1 cellular context compared by ENCODE assay signal in genomic region chr14:68823434-68824206, GRCh38.
A peak's percentile ranks its signal among the peaks of the same experiment; 100 is the strongest.
TF ChIP-seq lines count a peak whose summit lies in the region.

No MANE protein-coding gene starts in this region.

TF ChIP-seq in HepG2, 621 proteins besides CTCF, POLR2A, EP300 and RAD21 (continued from another document and continues in another):
- TF ChIP-seq DZIP1 (CRISPR knock-in tag; IDR thresholded peaks at IDR 0.05), result no peak; the same call in 1 of the 2 replicates
- TF ChIP-seq PAF1 (CRISPR knock-in tag; IDR thresholded peaks at IDR 0.05), result no peak
- TF ChIP-seq ARID3A (IDR thresholded peaks at IDR 0.05; ENCODE audit: low read depth, low read length), result no peak
- TF ChIP-seq TBL1XR1 (IDR thresholded peaks at IDR 0.05; ENCODE audit: borderline replicate concordance, low read length, partially characterized antibody), result peak; percentile 88
- TF ChIP-seq ARNT (IDR thresholded peaks at IDR 0.05), result no peak
- TF ChIP-seq PPARG (CRISPR knock-in tag; conservative IDR thresholded peaks at IDR 0.05), result peak; percentile 97
- TF ChIP-seq ELF1 (CRISPR knock-in tag; IDR thresholded peaks at IDR 0.05), result 0 out of 2 replicates have a peak, but pooled peaks have one; percentile 35
- TF ChIP-seq GPN1 (CRISPR knock-in tag; IDR thresholded peaks at IDR 0.05; ENCODE audit: borderline replicate concordance), result no peak
- no peak for TF ChIP-seq ZNF3 (CRISPR knock-in tag; IDR thresholded peaks at IDR 0.05)
- TF ChIP-seq, protein P1, sequence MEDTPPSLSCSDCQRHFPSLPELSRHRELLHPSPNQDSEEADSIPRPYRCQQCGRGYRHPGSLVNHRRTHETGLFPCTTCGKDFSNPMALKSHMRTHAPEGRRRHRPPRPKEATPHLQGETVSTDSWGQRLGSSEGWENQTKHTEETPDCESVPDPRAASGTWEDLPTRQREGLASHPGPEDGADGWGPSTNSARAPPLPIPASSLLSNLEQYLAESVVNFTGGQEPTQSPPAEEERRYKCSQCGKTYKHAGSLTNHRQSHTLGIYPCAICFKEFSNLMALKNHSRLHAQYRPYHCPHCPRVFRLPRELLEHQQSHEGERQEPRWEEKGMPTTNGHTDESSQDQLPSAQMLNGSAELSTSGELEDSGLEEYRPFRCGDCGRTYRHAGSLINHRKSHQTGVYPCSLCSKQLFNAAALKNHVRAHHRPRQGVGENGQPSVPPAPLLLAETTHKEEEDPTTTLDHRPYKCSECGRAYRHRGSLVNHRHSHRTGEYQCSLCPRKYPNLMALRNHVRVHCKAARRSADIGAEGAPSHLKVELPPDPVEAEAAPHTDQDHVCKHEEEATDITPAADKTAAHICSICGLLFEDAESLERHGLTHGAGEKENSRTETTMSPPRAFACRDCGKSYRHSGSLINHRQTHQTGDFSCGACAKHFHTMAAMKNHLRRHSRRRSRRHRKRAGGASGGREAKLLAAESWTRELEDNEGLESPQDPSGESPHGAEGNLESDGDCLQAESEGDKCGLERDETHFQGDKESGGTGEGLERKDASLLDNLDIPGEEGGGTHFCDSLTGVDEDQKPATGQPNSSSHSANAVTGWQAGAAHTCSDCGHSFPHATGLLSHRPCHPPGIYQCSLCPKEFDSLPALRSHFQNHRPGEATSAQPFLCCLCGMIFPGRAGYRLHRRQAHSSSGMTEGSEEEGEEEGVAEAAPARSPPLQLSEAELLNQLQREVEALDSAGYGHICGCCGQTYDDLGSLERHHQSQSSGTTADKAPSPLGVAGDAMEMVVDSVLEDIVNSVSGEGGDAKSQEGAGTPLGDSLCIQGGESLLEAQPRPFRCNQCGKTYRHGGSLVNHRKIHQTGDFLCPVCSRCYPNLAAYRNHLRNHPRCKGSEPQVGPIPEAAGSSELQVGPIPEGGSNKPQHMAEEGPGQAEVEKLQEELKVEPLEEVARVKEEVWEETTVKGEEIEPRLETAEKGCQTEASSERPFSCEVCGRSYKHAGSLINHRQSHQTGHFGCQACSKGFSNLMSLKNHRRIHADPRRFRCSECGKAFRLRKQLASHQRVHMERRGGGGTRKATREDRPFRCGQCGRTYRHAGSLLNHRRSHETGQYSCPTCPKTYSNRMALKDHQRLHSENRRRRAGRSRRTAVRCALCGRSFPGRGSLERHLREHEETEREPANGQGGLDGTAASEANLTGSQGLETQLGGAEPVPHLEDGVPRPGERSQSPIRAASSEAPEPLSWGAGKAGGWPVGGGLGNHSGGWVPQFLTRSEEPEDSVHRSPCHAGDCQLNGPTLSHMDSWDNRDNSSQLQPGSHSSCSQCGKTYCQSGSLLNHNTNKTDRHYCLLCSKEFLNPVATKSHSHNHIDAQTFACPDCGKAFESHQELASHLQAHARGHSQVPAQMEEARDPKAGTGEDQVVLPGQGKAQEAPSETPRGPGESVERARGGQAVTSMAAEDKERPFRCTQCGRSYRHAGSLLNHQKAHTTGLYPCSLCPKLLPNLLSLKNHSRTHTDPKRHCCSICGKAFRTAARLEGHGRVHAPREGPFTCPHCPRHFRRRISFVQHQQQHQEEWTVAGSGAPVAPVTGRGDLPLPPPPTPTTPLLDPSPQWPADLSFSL (CRISPR knock-in tag; IDR thresholded peaks at IDR 0.05), result no peak
- peak; percentile 82 for TF ChIP-seq KDM6A (CRISPR knock-in tag; IDR thresholded peaks at IDR 0.05; ENCODE audit: low read depth)
- peak; percentile 71; the same call in 1 of the 2 replicates for TF ChIP-seq IKZF5 (CRISPR knock-in tag; IDR thresholded peaks at IDR 0.05)
- 0 out of 2 replicates have a peak, but pooled peaks have one; percentile 17 for TF ChIP-seq ZNF121 (CRISPR knock-in tag; IDR thresholded peaks at IDR 0.05)
- no peak for TF ChIP-seq KMT2A (CRISPR knock-in tag; IDR thresholded peaks at IDR 0.05)
- TF ChIP-seq, protein P2, sequence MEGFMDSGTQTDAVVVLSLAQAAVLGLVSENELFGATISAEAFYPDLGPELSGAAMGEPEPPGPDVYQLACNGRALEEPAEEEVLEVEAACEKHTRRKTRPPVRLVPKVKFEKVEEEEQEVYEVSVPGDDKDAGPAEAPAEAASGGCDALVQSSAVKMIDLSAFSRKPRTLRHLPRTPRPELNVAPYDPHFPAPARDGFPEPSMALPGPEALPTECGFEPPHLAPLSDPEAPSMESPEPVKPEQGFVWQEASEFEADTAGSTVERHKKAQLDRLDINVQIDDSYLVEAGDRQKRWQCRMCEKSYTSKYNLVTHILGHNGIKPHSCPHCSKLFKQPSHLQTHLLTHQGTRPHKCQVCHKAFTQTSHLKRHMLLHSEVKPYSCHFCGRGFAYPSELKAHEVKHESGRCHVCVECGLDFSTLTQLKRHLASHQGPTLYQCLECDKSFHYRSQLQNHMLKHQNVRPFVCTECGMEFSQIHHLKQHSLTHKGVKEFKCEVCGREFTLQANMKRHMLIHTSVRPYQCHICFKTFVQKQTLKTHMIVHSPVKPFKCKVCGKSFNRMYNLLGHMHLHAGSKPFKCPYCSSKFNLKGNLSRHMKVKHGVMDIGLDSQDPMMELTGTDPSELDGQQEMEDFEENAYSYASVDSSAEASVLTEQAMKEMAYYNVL (CRISPR knock-in tag; IDR thresholded peaks at IDR 0.05; ENCODE audit: borderline replicate concordance), result no peak
- peak; percentile 84 for TF ChIP-seq GATAD2A (CRISPR knock-in tag; IDR thresholded peaks at IDR 0.05)
- no peak for TF ChIP-seq ZNF773 (CRISPR knock-in tag; IDR thresholded peaks at IDR 0.05; ENCODE audit: borderline replicate concordance)
- TF ChIP-seq MBD4 (IDR thresholded peaks at IDR 0.05; ENCODE audit: borderline replicate concordance, low read length), result no peak
- TF ChIP-seq SETDB1 (CRISPR knock-in tag; IDR thresholded peaks at IDR 0.05; ENCODE audit: borderline replicate concordance), result no peak
- TF ChIP-seq ZSCAN12 (CRISPR knock-in tag; IDR thresholded peaks at IDR 0.05), result no peak
- TF ChIP-seq GLMP (CRISPR knock-in tag; IDR thresholded peaks at IDR 0.05; ENCODE audit: borderline replicate concordance), result no peak
- TF ChIP-seq ZNF761 (CRISPR knock-in tag; conservative IDR thresholded peaks at IDR 0.05), result no peak
- TF ChIP-seq HOXA9 (CRISPR knock-in tag; IDR thresholded peaks at IDR 0.05; ENCODE audit: borderline replicate concordance), result no peak
- TF ChIP-seq ZC3H13 (CRISPR knock-in tag; IDR thresholded peaks at IDR 0.05), result no peak
- TF ChIP-seq SNAI1 (CRISPR knock-in tag; IDR thresholded peaks at IDR 0.05; ENCODE audit: borderline replicate concordance), result no peak
- TF ChIP-seq SMARCE1 (IDR thresholded peaks at IDR 0.05; ENCODE audit: borderline replicate concordance), result no peak
- TF ChIP-seq ZNF564 (CRISPR knock-in tag; IDR thresholded peaks at IDR 0.05), result 0 out of 2 replicates have a peak, but pooled peaks have one; percentile 22
- TF ChIP-seq SOX13 (IDR thresholded peaks at IDR 0.05), result 0 out of 2 replicates have a peak, but pooled peaks have one; percentile 42
- TF ChIP-seq SOX13 (CRISPR knock-in tag; conservative IDR thresholded peaks at IDR 0.05 in 1 of 2, IDR thresholded peaks at IDR 0.05 in 1 of 2), result peak in 1 of 2 experiments; percentile 48; a peak in 1 of 4 replicates
- peak; percentile 37; the same call in 1 of the 2 replicates for TF ChIP-seq ESRRA (CRISPR knock-in tag; IDR thresholded peaks at IDR 0.05; ENCODE audit: low read depth)
- 0 out of 2 replicates have a peak, but pooled peaks have one; percentile 27 for TF ChIP-seq SAFB2 (CRISPR knock-in tag; IDR thresholded peaks at IDR 0.05; ENCODE audit: borderline replicate concordance, low read depth)
- TF ChIP-seq MEIS2 (CRISPR knock-in tag; IDR thresholded peaks at IDR 0.05), result no peak
- TF ChIP-seq, protein P3, sequence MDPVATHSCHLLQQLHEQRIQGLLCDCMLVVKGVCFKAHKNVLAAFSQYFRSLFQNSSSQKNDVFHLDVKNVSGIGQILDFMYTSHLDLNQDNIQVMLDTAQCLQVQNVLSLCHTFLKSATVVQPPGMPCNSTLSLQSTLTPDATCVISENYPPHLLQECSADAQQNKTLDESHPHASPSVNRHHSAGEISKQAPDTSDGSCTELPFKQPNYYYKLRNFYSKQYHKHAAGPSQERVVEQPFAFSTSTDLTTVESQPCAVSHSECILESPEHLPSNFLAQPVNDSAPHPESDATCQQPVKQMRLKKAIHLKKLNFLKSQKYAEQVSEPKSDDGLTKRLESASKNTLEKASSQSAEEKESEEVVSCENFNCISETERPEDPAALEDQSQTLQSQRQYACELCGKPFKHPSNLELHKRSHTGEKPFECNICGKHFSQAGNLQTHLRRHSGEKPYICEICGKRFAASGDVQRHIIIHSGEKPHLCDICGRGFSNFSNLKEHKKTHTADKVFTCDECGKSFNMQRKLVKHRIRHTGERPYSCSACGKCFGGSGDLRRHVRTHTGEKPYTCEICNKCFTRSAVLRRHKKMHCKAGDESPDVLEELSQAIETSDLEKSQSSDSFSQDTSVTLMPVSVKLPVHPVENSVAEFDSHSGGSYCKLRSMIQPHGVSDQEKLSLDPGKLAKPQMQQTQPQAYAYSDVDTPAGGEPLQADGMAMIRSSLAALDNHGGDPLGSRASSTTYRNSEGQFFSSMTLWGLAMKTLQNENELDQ (CRISPR knock-in tag; IDR thresholded peaks at IDR 0.05; ENCODE audit: borderline replicate concordance), result no peak
- 0 out of 2 replicates have a peak, but pooled peaks have one; percentile 6 for TF ChIP-seq CCDC6 (CRISPR knock-in tag; IDR thresholded peaks at IDR 0.05)
- peak; percentile 96 for TF ChIP-seq HNF1B (CRISPR knock-in tag; IDR thresholded peaks at IDR 0.05)
- TF ChIP-seq ZNF777 (CRISPR knock-in tag; IDR thresholded peaks at IDR 0.05), result no peak
- TF ChIP-seq, protein P4, sequence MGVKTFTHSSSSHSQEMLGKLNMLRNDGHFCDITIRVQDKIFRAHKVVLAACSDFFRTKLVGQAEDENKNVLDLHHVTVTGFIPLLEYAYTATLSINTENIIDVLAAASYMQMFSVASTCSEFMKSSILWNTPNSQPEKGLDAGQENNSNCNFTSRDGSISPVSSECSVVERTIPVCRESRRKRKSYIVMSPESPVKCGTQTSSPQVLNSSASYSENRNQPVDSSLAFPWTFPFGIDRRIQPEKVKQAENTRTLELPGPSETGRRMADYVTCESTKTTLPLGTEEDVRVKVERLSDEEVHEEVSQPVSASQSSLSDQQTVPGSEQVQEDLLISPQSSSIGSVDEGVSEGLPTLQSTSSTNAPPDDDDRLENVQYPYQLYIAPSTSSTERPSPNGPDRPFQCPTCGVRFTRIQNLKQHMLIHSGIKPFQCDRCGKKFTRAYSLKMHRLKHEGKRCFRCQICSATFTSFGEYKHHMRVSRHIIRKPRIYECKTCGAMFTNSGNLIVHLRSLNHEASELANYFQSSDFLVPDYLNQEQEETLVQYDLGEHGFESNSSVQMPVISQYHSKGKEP (CRISPR knock-in tag; IDR thresholded peaks at IDR 0.05), result no peak
- no peak for TF ChIP-seq RAD51 (IDR thresholded peaks at IDR 0.05; ENCODE audit: borderline replicate concordance)
- TF ChIP-seq NPAS2 (CRISPR knock-in tag; IDR thresholded peaks at IDR 0.05; ENCODE audit: borderline replicate concordance), result no peak
- no peak for TF ChIP-seq ZNF549 (CRISPR knock-in tag; IDR thresholded peaks at IDR 0.05)
- no peak for TF ChIP-seq PAX8 (CRISPR knock-in tag; IDR thresholded peaks at IDR 0.05; ENCODE audit: borderline replicate concordance)
